In the genomic region with DNA sequence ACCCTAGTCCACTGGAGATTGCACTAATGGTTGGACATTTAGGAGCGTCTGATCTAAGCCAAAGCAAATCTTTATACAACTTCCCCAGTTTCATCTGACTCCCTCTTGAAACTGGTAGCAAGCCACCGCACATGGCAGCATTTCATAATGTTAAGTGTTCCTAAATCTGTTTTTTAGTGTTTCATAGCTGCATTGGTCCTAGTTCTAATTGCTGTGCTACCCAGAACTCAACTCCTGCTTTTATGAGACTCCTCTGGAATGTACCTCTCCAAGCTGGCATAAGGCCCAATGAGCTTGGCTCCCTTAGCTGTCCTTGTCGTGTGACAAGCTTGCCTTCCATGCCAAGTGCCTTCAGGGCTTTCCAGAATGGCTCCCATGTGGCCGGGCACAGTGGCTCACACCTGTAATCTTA, we compare ENCODE assay signal across 13 cellular contexts.
DNase-seq lines count a peak whose midpoint lies in the region; ATAC-seq, FAIRE-seq and TF ChIP-seq lines count a peak whose summit lies in the region.
"Had no signal": no experiment of that assay in that cellular context is flagged by ENCODE, and none has a peak within 500 bp of the region (broad histone marks: within the 10 kb centered on the region; RNA-seq: fewer than 3 reads in every experiment).

No MANE protein-coding gene starts in this region.

- no peaks in the 10 kb centered on the region for H3K9me3 ChIP-seq in esophagus squamous epithelium
- no peaks in the 10 kb centered on the region for H3K9me3 ChIP-seq in pancreas
- no peaks in the 10 kb centered on the region for H3K9me3 ChIP-seq in WERI-Rb-1 (ENCODE audit: severe bottlenecking)

- peak; percentile 87 to 96 (median 90) for ATAC-seq in pancreas
- no peak for ATAC-seq in GM21529 (IDR thresholded peaks at IDR 0.05; ENCODE audit: unreplicated experiment)

- FAIRE-seq in pancreas (lab: Jason Lieb, UNC): no peak

- no peak overlapping the region for H3K4me3 ChIP-seq in esophagus squamous epithelium
- no peak overlapping the region for H3K4me3 ChIP-seq in pancreas
- no peak overlapping the region for H3K4me3 ChIP-seq in WERI-Rb-1 (ENCODE audit: low read depth, low read length)

- TF ChIP-seq CTCF in esophagus squamous epithelium (IDR thresholded peaks at IDR 0.05): no peak
- no peak for TF ChIP-seq CTCF in pancreas (IDR thresholded peaks at IDR 0.05)
- no peak for TF ChIP-seq CTCF in WERI-Rb-1 (IDR thresholded peaks at IDR 0.05; ENCODE audit: low read depth, low read length)

- no peak for TF ChIP-seq POLR2A in esophagus squamous epithelium (IDR thresholded peaks at IDR 0.05)

- H3K36me3 ChIP-seq in esophagus squamous epithelium: no peaks in the 10 kb centered on the region
- no peaks in the 10 kb centered on the region for H3K36me3 ChIP-seq in pancreas
- no peaks in the 10 kb centered on the region for H3K36me3 ChIP-seq in WERI-Rb-1

- intact Hi-C loops in esophagus squamous epithelium (cut with DNase I): no loop called here
- intact Hi-C loops in pancreas (cut with DNase I): no loop called here

- H3K4me1 ChIP-seq in esophagus squamous epithelium (peaks cover 0 to 25% (median 11%) of the 10 kb centered on the region in 3 donors), pancreas (peaks cover 0 to 4% (median 0%) of the 10 kb centered on the region in 3 donors)

- DNase-seq in AG08395 (ENCODE audit: low spot score) (peak; percentile 35), NCI-H2029 (lab: John Stamatoyannopoulos, UW) (peak; percentile 36), esophagus squamous epithelium (lab: John Stamatoyannopoulos, UW) (no peak), pancreas (peak; percentile 55 to 76 (median 69)), WERI-Rb-1 (no peak), occipital lobe (lab: John Stamatoyannopoulos, UW) (no peak)
- no peak for DNase-seq in activated naive CD4-positive, alpha-beta T cell treated with anti-CD3 and anti-CD28 coated beads, Interleukin-2, amount 50 U/mL, for 16 hours
- DNase-seq: activated CD4-positive, alpha-beta T cell treated with anti-CD3 and anti-CD28 coated beads for 4 hours; GF-D8; naive thymus-derived CD4-positive, alpha-beta T cell; NCI-H1105 treated with DMSO at 0.1 percent for 48 hours; NCI-H774 had no signal

- H3K27me3 ChIP-seq in esophagus squamous epithelium (no peaks in the 10 kb centered on the region), pancreas (no peaks in the 10 kb centered on the region), WERI-Rb-1 (ENCODE audit: insufficient read depth, low read depth, severe bottlenecking) (no peaks in the 10 kb centered on the region)

- H3K27ac ChIP-seq in esophagus squamous epithelium: peak overlapping the region in 3 of 4 donors; percentile 40 to 57 (median 49)
- peak overlapping the region in 1 of 4 donors; percentile 1 for H3K27ac ChIP-seq in pancreas
- no peak overlapping the region for H3K27ac ChIP-seq in WERI-Rb-1

- WGBS in esophagus squamous epithelium, 2 donors: 46 to 77% methylated on average over 3 to 4 of the region's 4 CpGs
- WGBS in pancreas, 2 donors: 26 to 27% methylated on average over 4 of the region's 4 CpGs

Comparison
In these comparisons a context has a peak if more than half of its experiments do, and no peak if none do; other contexts are left out.
1. DNase-seq: peak in AG08395 (single experiment), NCI-H2029 (single experiment) and pancreas (6 of 6); none in esophagus squamous epithelium (single experiment), WERI-Rb-1 (single experiment), occipital lobe (single experiment) and activated naive CD4-positive, alpha-beta T cell treated with anti-CD3 and anti-CD28 coated beads, Interleukin-2, amount 50 U/mL, for 16 hours (single experiment).